Comparison of ENCODE assay signal across 21 cellular contexts in genomic region chrX:123084797-123085196, GRCh38.
DNase-seq lines count a peak whose midpoint lies in the region; ATAC-seq, FAIRE-seq and TF ChIP-seq lines count a peak whose summit lies in the region.
"Had no signal": no experiment of that assay in that cellular context is flagged by ENCODE, and none has a peak within 500 bp of the region (broad histone marks: within the 10 kb centered on the region; RNA-seq: fewer than 3 reads in every experiment).

No MANE protein-coding gene starts in this region.

- no peaks in the 10 kb centered on the region for H3K36me3 ChIP-seq in HUES64 (ENCODE audit: insufficient read depth, low read length)
- no peaks in the 10 kb centered on the region for H3K36me3 ChIP-seq in bronchial epithelial cell (ENCODE audit: control insufficient read depth, insufficient read depth, low read length)
- no peaks in the 10 kb centered on the region for H3K36me3 ChIP-seq in kidney epithelial cell (ENCODE audit: control insufficient read depth, insufficient read depth, low read length)
- H3K36me3 ChIP-seq in left ventricle myocardium inferior = no peaks in the 10 kb centered on the region
- H3K36me3 ChIP-seq: upper lobe of left lung had no signal

- no peak overlapping the region for H3K9ac ChIP-seq in HUES64 (ENCODE audit: low read depth, low read length)

- POLR2A ChIA-PET in A549 (lab: Yijun Ruan, JAX) = no interaction called here

- CTCF ChIA-PET in A549 (lab: Yijun Ruan, JAX) = no interaction called here

- H3K9me3 ChIP-seq in A549 (no peaks in the 10 kb centered on the region), HUES64 (ENCODE audit: insufficient read depth, low read depth, low read length) (no peaks in the 10 kb centered on the region), left ventricle myocardium inferior (replicated peaks) (no peaks in the 10 kb centered on the region)
- H3K9me3 ChIP-seq: upper lobe of left lung had no signal

- ATAC-seq in A549 = peak in 1 of 2 experiments; percentile 73; a peak in 3 of 6 replicates
- ATAC-seq in GM19351 (IDR thresholded peaks at IDR 0.05; ENCODE audit: unreplicated experiment) = no peak
- ATAC-seq: CD8-positive, alpha-beta T cell; stimulated activated naive B cell treated with anti-CD40 and anti-IgM and Interleukin-4, amounts not matched to agents 10 μg/mL and 1 μg/mL and 100 μg/mL, for 72 hours had no signal

- TF ChIP-seq EP300 in A549 (IDR thresholded peaks at IDR 0.05) = no peak

- WGBS in A549 (ENCODE audit: missing lambda C conversion rate) = 29% methylated on average over 2 of the region's 2 CpGs
- 100% methylated on average over 2 of the region's 2 CpGs for WGBS in HUES64

- peak overlapping the region; percentile 39; the same call in 1 of the 3 replicates for H3K4me2 ChIP-seq in A549

- no peak for TF ChIP-seq POLR2A in A549 (IDR thresholded peaks at IDR 0.05; ENCODE audit: low read length)

- no peak for TF ChIP-seq RAD21 in A549 (conservative IDR thresholded peaks at IDR 0.05 in 1 of 2, IDR thresholded peaks at IDR 0.05 in 1 of 2)

- DNase-seq in A549 (ENCODE audit: low read depth in 1 of 2, low spot score in 1 of 2) (peak in 1 of 2 experiments; percentile 32), bronchial epithelial cell (ENCODE audit: low read depth) (peak; percentile 87), kidney epithelial cell (ENCODE audit: low read depth) (peak; percentile 41), NCI-H774 (lab: John Stamatoyannopoulos, UW) (no peak), left ventricle myocardium inferior (no peak), HUDEP-2 (lab: John Stamatoyannopoulos, UW; ENCODE audit: unreplicated experiment in 76 of 76) (no peak)
- DNase-seq: 8988T; activated CD4-positive, alpha-beta T cell treated with anti-CD3 and anti-CD28 coated beads for 48 hours; CD8-positive, alpha-beta T cell; effector CD4-positive, alpha-beta T cell; naive B cell; NCI-H1694; stimulated activated CD4-positive, alpha-beta T cell treated with anti-CD3 and anti-CD28 coated beads, Interleukin-12 subunit alpha, Interleukin-12 subunit beta, amount 100 ng/mL, for 4 hours; stimulated activated naive B cell treated with anti-CD40 and anti-IgM and Interleukin-4, amounts not matched to agents 10 μg/mL and 1 μg/mL and 100 μg/mL, for 72 hours; upper lobe of left lung had no signal

- intact Hi-C loops in left ventricle myocardium inferior (cut with micrococcal nuclease) = no loop called here

- H3K27me3 ChIP-seq in HUES64 (ENCODE audit: insufficient read depth, low read length) (no peaks in the 10 kb centered on the region), bronchial epithelial cell (ENCODE audit: control insufficient read depth, insufficient read depth, low read length) (no peaks in the 10 kb centered on the region), kidney epithelial cell (ENCODE audit: control insufficient read depth, insufficient read depth, low read length) (no peaks in the 10 kb centered on the region), left ventricle myocardium inferior (ENCODE audit: low read depth) (no peaks in the 10 kb centered on the region)
- H3K27me3 ChIP-seq: upper lobe of left lung had no signal

- H3K4me3 ChIP-seq in A549 = no peak overlapping the region
- no peak overlapping the region for H3K4me3 ChIP-seq in HUES64 (ENCODE audit: low read length)
- H3K4me3 ChIP-seq in bronchial epithelial cell (ENCODE audit: low read depth, low read length) = no peak overlapping the region
- H3K4me3 ChIP-seq in kidney epithelial cell (ENCODE audit: low read depth, low read length) = no peak overlapping the region
- H3K4me3 ChIP-seq in left ventricle myocardium inferior = no peak overlapping the region
- H3K4me3 ChIP-seq: SK-N-MC, upper lobe of left lung had no signal

- FAIRE-seq in A549 (lab: Jason Lieb, UNC) (peak; percentile 61), bronchial epithelial cell (lab: Jason Lieb, UNC) (no peak)
- FAIRE-seq: frontal cortex, H54, HTR-8/SVneo had no signal

- TF ChIP-seq CTCF in A549 (IDR thresholded peaks at IDR 0.05) (no peak), bronchial epithelial cell (IDR thresholded peaks at IDR 0.05; ENCODE audit: insufficient read depth, low read length, severe bottlenecking) (no peak), kidney epithelial cell (IDR thresholded peaks at IDR 0.05; ENCODE audit: insufficient read depth, low read length, poor library complexity, severe bottlenecking) (no peak), left ventricle myocardium inferior (IDR thresholded peaks at IDR 0.05; ENCODE audit: borderline replicate concordance) (no peak)

- H3K4me1 ChIP-seq in A549 (peaks cover 46% of the 10 kb centered on the region), HUES64 (ENCODE audit: insufficient read depth, low read length) (0 out of 2 replicates have a peak, but pooled peaks cover 4% of the 10 kb centered on the region), left ventricle myocardium inferior (no peaks in the 10 kb centered on the region)
- H3K4me1 ChIP-seq: upper lobe of left lung had no signal

- H3K27ac ChIP-seq in A549 (peak overlapping the region; percentile 38 to 60; a peak in 3 of 6 replicates), HUES64 (ENCODE audit: low read depth, low read length) (peak overlapping the region; percentile 44; the same call in 1 of the 2 replicates), left ventricle myocardium inferior (replicated peaks) (no peak overlapping the region)
- H3K27ac ChIP-seq: SK-N-MC, upper lobe of left lung had no signal

TF ChIP-seq in A549, 52 proteins besides CTCF, POLR2A, EP300 and RAD21:
- TF ChIP-seq JUNB (IDR thresholded peaks at IDR 0.05) (peak; percentile 24; the same call in 1 of the 2 replicates), CBX8 (IDR thresholded peaks at IDR 0.05) (no peak)
TF ChIP-seq in A549: peak in this region for 1.

Comparison
In these comparisons a context has a peak if more than half of its experiments do, and no peak if none do; other contexts are left out.
1. DNase-seq: peak in bronchial epithelial cell (single experiment) and kidney epithelial cell (single experiment); none in NCI-H774 (single experiment), left ventricle myocardium inferior (single experiment) and HUDEP-2 (0 of 76).